Comparison of ENCODE assay signal across 26 cellular contexts in genomic region chr4:1023241-1023640, GRCh38. TPM values are rescaled to one million over a fixed set of nuclear protein-coding genes. Genes with fewer than 3 reads are reported as not detected.
"Had no signal": no experiment of that assay in that cellular context is flagged by ENCODE, and none has a peak within 500 bp of the region (broad histone marks: within the 10 kb centered on the region; RNA-seq: fewer than 3 reads in every experiment).

No MANE protein-coding gene starts in this region.

- H3K4me3 Mint-ChIP-seq: dendritic cell treated with granulocyte-macrophage colony-stimulating factor and Interleukin-4, amounts not matched to agents 40 ng/mL and 50 ng/mL, for 4 days; effector memory CD8-positive, alpha-beta T cell; endodermal cell had no signal

- H3K36me3 ChIP-seq: colonic mucosa had no signal

- H3K9me3 ChIP-seq: colonic mucosa, esophagus muscularis mucosa, esophagus squamous epithelium, gastrocnemius medialis, gastroesophageal sphincter, heart left ventricle, heart right ventricle had no signal

- H3K9me3 Mint-ChIP-seq: dendritic cell treated with granulocyte-macrophage colony-stimulating factor and Interleukin-4, amounts not matched to agents 40 ng/mL and 50 ng/mL, for 4 days; effector memory CD8-positive, alpha-beta T cell; endodermal cell had no signal

- H3K27ac Mint-ChIP-seq: dendritic cell treated with granulocyte-macrophage colony-stimulating factor and Interleukin-4, amounts not matched to agents 40 ng/mL and 50 ng/mL, for 4 days; effector memory CD8-positive, alpha-beta T cell; endodermal cell had no signal

- H3K27me3 ChIP-seq: colonic mucosa, dorsolateral prefrontal cortex, foreskin keratinocyte, gastrocnemius medialis, heart left ventricle, heart right ventricle had no signal

- H3K4me3 ChIP-seq: colonic mucosa, coronary artery, dorsolateral prefrontal cortex, esophagus muscularis mucosa, esophagus squamous epithelium, gastrocnemius medialis, gastroesophageal sphincter, heart left ventricle, heart right ventricle had no signal

- ATAC-seq: effector memory CD8-positive, alpha-beta T cell; esophagus mucosa; foreskin keratinocyte; gastrocnemius medialis; gastroesophageal sphincter; heart left ventricle; heart right ventricle had no signal

- DNase-seq: cortex of kidney; dermis blood vessel endothelial cell; dorsolateral prefrontal cortex; effector CD4-positive, alpha-beta T cell; effector CD8-positive, alpha-beta T cell; effector memory CD4-positive, alpha-beta T cell; effector memory CD8-positive, alpha-beta T cell; endodermal cell; erythroblast; esophagus squamous epithelium; foreskin fibroblast; foreskin keratinocyte; foreskin melanocyte; gastrocnemius medialis; glutamatergic neuron; head of caudate nucleus; heart left ventricle; heart right ventricle had no signal

- H3K4me1 ChIP-seq: esophagus muscularis mucosa, foreskin keratinocyte, gastrocnemius medialis had no signal

- H3K27me3 Mint-ChIP-seq: dendritic cell treated with granulocyte-macrophage colony-stimulating factor and Interleukin-4, amounts not matched to agents 40 ng/mL and 50 ng/mL, for 4 days; effector memory CD8-positive, alpha-beta T cell had no signal

- H3K27ac ChIP-seq: colonic mucosa, coronary artery, dorsolateral prefrontal cortex, epithelial cell of prostate, esophagus muscularis mucosa, esophagus squamous epithelium, foreskin keratinocyte, gastrocnemius medialis, gastroesophageal sphincter, heart left ventricle, heart right ventricle had no signal

RNA-seq across cellular contexts. Expression of gene SLC26A1, which starts 30.0 kb away (rescaled TPM):
- total RNA-seq: dermis blood vessel endothelial cell, endothelial cell of umbilical vein, esophagus mucosa, esophagus squamous epithelium, foreskin keratinocyte, gastroesophageal sphincter had no signal
- polyA plus RNA-seq: foreskin keratinocyte had no signal
